Comparison of ENCODE assay signal across 11 cellular contexts in the genomic region with DNA sequence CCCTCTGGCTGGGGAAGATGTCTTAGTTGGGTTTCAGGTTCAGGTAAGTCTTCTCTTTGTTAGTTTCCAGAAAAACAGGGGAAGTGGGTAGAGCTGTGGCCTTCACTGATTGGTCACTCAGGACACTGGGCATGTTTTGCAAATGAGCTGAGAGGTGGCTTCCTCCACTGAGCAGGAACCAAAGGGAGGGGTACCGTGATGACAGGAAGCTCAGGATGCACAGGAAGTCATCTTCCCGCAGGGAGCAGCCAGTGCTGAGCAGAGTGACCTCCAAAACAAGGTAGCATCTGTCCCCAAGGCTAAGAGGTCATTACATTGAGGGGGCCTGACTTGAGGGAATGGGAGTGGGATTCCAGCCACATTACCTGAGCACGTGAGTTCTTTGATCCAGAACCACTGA. TPM values are rescaled to one million over a fixed set of nuclear protein-coding genes. Genes with fewer than 3 reads are reported as not detected.
DNase-seq lines count a peak whose midpoint lies in the region; ATAC-seq and TF ChIP-seq lines count a peak whose summit lies in the region.
"Had no signal": no experiment of that assay in that cellular context is flagged by ENCODE, and none has a peak within 500 bp of the region (broad histone marks: within the 10 kb centered on the region; RNA-seq: fewer than 3 reads in every experiment).

No MANE protein-coding gene starts in this region.

- H3K36me3 Mint-ChIP-seq in activated T-cell treated with anti-CD3 and anti-CD28 coated beads, Interleukin-2, amount 50 U/mL, for 24 hours (ENCODE audit: low read depth), result peaks cover 37% of the 10 kb centered on the region
- peaks cover 11% of the 10 kb centered on the region for H3K36me3 Mint-ChIP-seq in activated T-cell treated with anti-CD3 and anti-CD28 coated beads, Interleukin-2, amount 50 U/mL, for 4 hours (ENCODE audit: insufficient read depth)
- H3K36me3 Mint-ChIP-seq in activated naive CD8-positive, alpha-beta T cell treated with anti-CD3 and anti-CD28 coated beads, Interleukin-2, amount 10 ng/mL, durations not matched to agents 7 days and 5 days, result peaks cover 16% of the 10 kb centered on the region

- no peak overlapping the region for H3K9ac ChIP-seq in Karpas-422 (ENCODE audit: low read length)

- peak overlapping the region; percentile 73 for H3K27ac Mint-ChIP-seq in activated T-cell treated with anti-CD3 and anti-CD28 coated beads, Interleukin-2, amount 50 U/mL, for 24 hours
- peak overlapping the region; percentile 95 for H3K27ac Mint-ChIP-seq in activated naive CD8-positive, alpha-beta T cell treated with anti-CD3 and anti-CD28 coated beads, Interleukin-2, amount 10 ng/mL, durations not matched to agents 7 days and 5 days

- POLR2A ChIA-PET in activated naive CD8-positive, alpha-beta T cell treated with anti-CD3 and anti-CD28 coated beads, Interleukin-2, amount 10 ng/mL, durations not matched to agents 7 days and 5 days (lab: Charles Lee), result interaction anchor here (0.6 to 1.7 kb wide), 6 partner anchors 9 to 58 kb away, joined by 3 to 10 read pairs (median 4); a partner anchor contains a TSS

- TF ChIP-seq CTCF in neutrophil (IDR thresholded peaks at IDR 0.05), result no peak

- H3K9me3 Mint-ChIP-seq in activated T-cell treated with anti-CD3 and anti-CD28 coated beads, Interleukin-2, amount 50 U/mL, for 24 hours, result no peaks in the 10 kb centered on the region
- no peaks in the 10 kb centered on the region for H3K9me3 Mint-ChIP-seq in activated T-cell treated with anti-CD3 and anti-CD28 coated beads, Interleukin-2, amount 50 U/mL, for 4 hours
- no peaks in the 10 kb centered on the region for H3K9me3 Mint-ChIP-seq in activated naive CD8-positive, alpha-beta T cell treated with anti-CD3 and anti-CD28 coated beads, Interleukin-2, amount 10 ng/mL, durations not matched to agents 7 days and 5 days
- H3K9me3 Mint-ChIP-seq: brain had no signal

- no peaks in the 10 kb centered on the region for H3K9me3 ChIP-seq in Karpas-422 (ENCODE audit: low read length)
- no peaks in the 10 kb centered on the region for H3K9me3 ChIP-seq in neutrophil
- H3K9me3 ChIP-seq in effector memory CD4-positive, alpha-beta T cell (ENCODE audit: control insufficient read depth, low read length), result no peaks in the 10 kb centered on the region
- H3K9me3 ChIP-seq: psoas muscle had no signal

- DNase-seq in activated T-cell treated with anti-CD3 and anti-CD28 coated beads, Interleukin-2, amount 50 U/mL, for 24 hours, result no peak
- DNase-seq in activated T-cell treated with anti-CD3 and anti-CD28 coated beads, Interleukin-2, amount 50 U/mL, for 4 hours, result no peak
- DNase-seq in Karpas-422 (peak; percentile 61), NCI-H446 (lab: John Stamatoyannopoulos, UW) (no peak), COR-L47 (lab: John Stamatoyannopoulos, UW) (no peak)
- no peak for DNase-seq in activated naive CD8-positive, alpha-beta T cell treated with anti-CD3 and anti-CD28 coated beads, Interleukin-2, amount 10 ng/mL, durations not matched to agents 7 days and 5 days
- DNase-seq in effector memory CD4-positive, alpha-beta T cell, result no peak
- DNase-seq: NCI-H2171 treated with DMSO at 0.1 percent for 48 hours, psoas muscle had no signal

- no peaks in the 10 kb centered on the region for H3K27me3 Mint-ChIP-seq in activated T-cell treated with anti-CD3 and anti-CD28 coated beads, Interleukin-2, amount 50 U/mL, for 24 hours
- no peaks in the 10 kb centered on the region for H3K27me3 Mint-ChIP-seq in activated T-cell treated with anti-CD3 and anti-CD28 coated beads, Interleukin-2, amount 50 U/mL, for 4 hours (ENCODE audit: low read depth)
- H3K27me3 Mint-ChIP-seq in activated naive CD8-positive, alpha-beta T cell treated with anti-CD3 and anti-CD28 coated beads, Interleukin-2, amount 10 ng/mL, durations not matched to agents 7 days and 5 days, result no peaks in the 10 kb centered on the region
- H3K27me3 Mint-ChIP-seq: brain had no signal

- H3K79me2 ChIP-seq in Karpas-422 (ENCODE audit: low read length), result peaks cover 19% of the 10 kb centered on the region

- ATAC-seq in activated T-cell treated with anti-CD3 and anti-CD28 coated beads, Interleukin-2, amount 50 U/mL, for 4 hours, result no peak
- peak; percentile 60 for ATAC-seq in activated naive CD8-positive, alpha-beta T cell treated with anti-CD3 and anti-CD28 coated beads, Interleukin-2, amount 10 ng/mL, durations not matched to agents 7 days and 5 days (ENCODE audit: low read depth)
- ATAC-seq: psoas muscle had no signal

- peak overlapping the region; percentile 11 for H3K4me2 ChIP-seq in Karpas-422 (ENCODE audit: low read depth, low read length, poor library complexity, severe bottlenecking)

- H3K9me2 ChIP-seq in Karpas-422 (replicated peaks; ENCODE audit: insufficient read depth, low read length), result no peaks in the 10 kb centered on the region

- H3K4me3 ChIP-seq in Karpas-422 (ENCODE audit: low read length), result no peak overlapping the region
- peak overlapping the region; percentile 65 to 68 for H3K4me3 ChIP-seq in neutrophil (ENCODE audit: low read depth in 1 of 2, low read length in 1 of 2)
- H3K4me3 ChIP-seq in effector memory CD4-positive, alpha-beta T cell (ENCODE audit: insufficient read depth, low read depth, low read length, poor library complexity, severe bottlenecking), result no peak overlapping the region
- H3K4me3 ChIP-seq: psoas muscle had no signal

- H3K27ac ChIP-seq in Karpas-422 (ENCODE audit: low read length), result 0 out of 2 replicates have a peak overlapping the region, but pooled peaks have one; percentile 25
- H3K27ac ChIP-seq in neutrophil, result peak overlapping the region; percentile 98
- no peak overlapping the region for H3K27ac ChIP-seq in effector memory CD4-positive, alpha-beta T cell (ENCODE audit: insufficient read depth, low read length, poor library complexity, severe bottlenecking)
- H3K27ac ChIP-seq: psoas muscle had no signal

- H3K4me1 Mint-ChIP-seq in activated T-cell treated with anti-CD3 and anti-CD28 coated beads, Interleukin-2, amount 50 U/mL, for 24 hours (ENCODE audit: low read depth), result peaks cover 37% of the 10 kb centered on the region
- peaks cover 36% of the 10 kb centered on the region for H3K4me1 Mint-ChIP-seq in activated T-cell treated with anti-CD3 and anti-CD28 coated beads, Interleukin-2, amount 50 U/mL, for 4 hours (ENCODE audit: low read depth)
- H3K4me1 Mint-ChIP-seq in activated naive CD8-positive, alpha-beta T cell treated with anti-CD3 and anti-CD28 coated beads, Interleukin-2, amount 10 ng/mL, durations not matched to agents 7 days and 5 days, result peaks cover 36% of the 10 kb centered on the region

- no peak overlapping the region for H3K4me3 Mint-ChIP-seq in activated T-cell treated with anti-CD3 and anti-CD28 coated beads, Interleukin-2, amount 50 U/mL, for 24 hours
- no peak overlapping the region for H3K4me3 Mint-ChIP-seq in activated T-cell treated with anti-CD3 and anti-CD28 coated beads, Interleukin-2, amount 50 U/mL, for 4 hours
- H3K4me3 Mint-ChIP-seq in activated naive CD8-positive, alpha-beta T cell treated with anti-CD3 and anti-CD28 coated beads, Interleukin-2, amount 10 ng/mL, durations not matched to agents 7 days and 5 days, result peak overlapping the region; percentile 33

- H3K27me3 ChIP-seq in Karpas-422 (ENCODE audit: low read length), result no peaks in the 10 kb centered on the region
- no peaks in the 10 kb centered on the region for H3K27me3 ChIP-seq in neutrophil
- no peaks in the 10 kb centered on the region for H3K27me3 ChIP-seq in effector memory CD4-positive, alpha-beta T cell (replicated peaks; ENCODE audit: control insufficient read depth, insufficient read depth, low read length, poor library complexity, severe bottlenecking)

- H3K4me1 ChIP-seq in Karpas-422 (ENCODE audit: low read length) (peaks cover 24% of the 10 kb centered on the region), neutrophil (ENCODE audit: control insufficient read depth in 1 of 2, insufficient read depth in 1 of 2, low read depth in 1 of 2, low read length in 1 of 2) (peaks cover 46 to 57% of the 10 kb centered on the region in 2 experiments)
- H3K4me1 ChIP-seq in effector memory CD4-positive, alpha-beta T cell (ENCODE audit: control insufficient read depth, insufficient read depth, low read length, poor library complexity, severe bottlenecking), result peaks cover 37% of the 10 kb centered on the region

- H2AFZ ChIP-seq in Karpas-422 (ENCODE audit: low read length), result no peak overlapping the region

- H3K36me3 ChIP-seq in Karpas-422 (ENCODE audit: insufficient read depth, low read length) (peaks cover 7% of the 10 kb centered on the region), neutrophil (peaks cover 19% of the 10 kb centered on the region)
- H3K36me3 ChIP-seq in effector memory CD4-positive, alpha-beta T cell (ENCODE audit: control insufficient read depth, insufficient read depth, low read length), result peaks cover 11% of the 10 kb centered on the region

- peaks cover 9% of the 10 kb centered on the region; the same call in 1 of the 2 replicates for H4K20me1 ChIP-seq in Karpas-422 (ENCODE audit: insufficient read depth, low read depth, low read length)

RNA-seq across cellular contexts. Expression of a gene that starts 5.6 kb away (rescaled TPM):
- 100 to 1,000 TPM in 1 of 3 donors, 10 to 100 TPM in 2; 91.0 to 103 (median 91.4) TPM for total RNA-seq in activated T-cell treated with anti-CD3 and anti-CD28 coated beads, Interleukin-2, amount 50 U/mL, for 4 hours
- 43.6 and 174 TPM in 2 replicates for total RNA-seq in Karpas-422 (2014; rRNA removed; shearing (Covaris generic); ENCODE audit: low replicate concordance)
- 10 to 100 TPM; 69.9 to 70.8 TPM for total RNA-seq in activated naive CD8-positive, alpha-beta T cell treated with anti-CD3 and anti-CD28 coated beads, Interleukin-2, amount 10 ng/mL, durations not matched to agents 7 days and 5 days

RNA-seq across cellular contexts. Expression of a gene that starts 16.2 kb away (rescaled TPM):
- 10 to 100 TPM; 13.2 to 14.4 (median 13.7) TPM for total RNA-seq in activated T-cell treated with anti-CD3 and anti-CD28 coated beads, Interleukin-2, amount 50 U/mL, for 4 hours
- total RNA-seq in Karpas-422 (2014; rRNA removed; shearing (Covaris generic); ENCODE audit: low replicate concordance), result 6.1 and 12.8 TPM in 2 replicates
- 10 to 100 TPM; 16.2 to 17.6 TPM for total RNA-seq in activated naive CD8-positive, alpha-beta T cell treated with anti-CD3 and anti-CD28 coated beads, Interleukin-2, amount 10 ng/mL, durations not matched to agents 7 days and 5 days

RNA-seq across cellular contexts. Expression of a gene that starts 28.3 kb away (rescaled TPM):
- 100 to 1,000 TPM; 161 to 182 (median 167) TPM for total RNA-seq in activated T-cell treated with anti-CD3 and anti-CD28 coated beads, Interleukin-2, amount 50 U/mL, for 4 hours
- total RNA-seq in Karpas-422 (2014; rRNA removed; shearing (Covaris generic); ENCODE audit: low replicate concordance), result 98.2 and 159 TPM in 2 replicates
- total RNA-seq in activated naive CD8-positive, alpha-beta T cell treated with anti-CD3 and anti-CD28 coated beads, Interleukin-2, amount 10 ng/mL, durations not matched to agents 7 days and 5 days, result 100 to 1,000 TPM; 194 to 213 TPM

RNA-seq across cellular contexts. Expression of a gene that starts 38.2 kb away (rescaled TPM):
- 1 to 10 TPM in 1 of 3 donors, under 1 TPM in 2; 0.53 to 1.2 (median 0.55) TPM for total RNA-seq in activated T-cell treated with anti-CD3 and anti-CD28 coated beads, Interleukin-2, amount 50 U/mL, for 4 hours
- total RNA-seq in Karpas-422 (2014; rRNA removed; shearing (Covaris generic); ENCODE audit: low replicate concordance), result not detected in 2 replicates
- 10 to 100 TPM in 1 of 2 experiments, 1 to 10 TPM in 1; 9.1 to 11.0 TPM for total RNA-seq in activated naive CD8-positive, alpha-beta T cell treated with anti-CD3 and anti-CD28 coated beads, Interleukin-2, amount 10 ng/mL, durations not matched to agents 7 days and 5 days

RNA-seq across cellular contexts. Expression of a gene that starts 56.8 kb away (rescaled TPM):
- 100 to 1,000 TPM; 594 to 609 (median 599) TPM for total RNA-seq in activated T-cell treated with anti-CD3 and anti-CD28 coated beads, Interleukin-2, amount 50 U/mL, for 4 hours
- total RNA-seq in Karpas-422 (2014; rRNA removed; shearing (Covaris generic); ENCODE audit: low replicate concordance), result 136 and 177 TPM in 2 replicates
- 100 to 1,000 TPM; 470 to 500 TPM for total RNA-seq in activated naive CD8-positive, alpha-beta T cell treated with anti-CD3 and anti-CD28 coated beads, Interleukin-2, amount 10 ng/mL, durations not matched to agents 7 days and 5 days

Comparison
In these comparisons a context has a peak if more than half of its experiments do, and no peak if none do; other contexts are left out.
1. H3K4me3 ChIP-seq: peak in neutrophil (2 of 2); none in Karpas-422 (single experiment) and effector memory CD4-positive, alpha-beta T cell (single experiment).